ENCODE assay signal across 8 cellular contexts in genomic region chr5:141651728-141652105, GRCh38. TPM values are rescaled to one million over a fixed set of nuclear protein-coding genes. Genes with fewer than 3 reads are reported as not detected.
DNase-seq lines count a peak whose midpoint lies in the region; ATAC-seq and TF ChIP-seq lines count a peak whose summit lies in the region.

No MANE protein-coding gene starts in this region.

- H3K9me3 ChIP-seq in right lobe of liver (no peaks in the 10 kb centered on the region), tibial nerve (no peaks in the 10 kb centered on the region)

- CTCF ChIA-PET in MCF 10A (lab: Yijun Ruan, JAX), result interaction anchor here (1.0 to 2.1 kb wide), 6 partner anchors 13 to 309 kb away, joined by 3 to 14 read pairs (median 4); partner anchors contain the start of gene DIAPH1

- no peak for ATAC-seq in activated T-cell treated with anti-CD3 and anti-CD28 coated beads, Interleukin-2, amount 50 U/mL, for 4 hours
- ATAC-seq in right lobe of liver (no peak), HG02884 (IDR thresholded peaks at IDR 0.05; ENCODE audit: unreplicated experiment) (no peak), GM18502 (IDR thresholded peaks at IDR 0.05; ENCODE audit: poor library complexity, unreplicated experiment) (no peak)

- H3K27ac ChIP-seq in right lobe of liver (peak overlapping the region in 2 of 3 donors; percentile 10 to 43), tibial nerve (peak overlapping the region in 3 of 4 donors; percentile 52 to 84 (median 74))

- H3K4me3 Mint-ChIP-seq in activated T-cell treated with anti-CD3 and anti-CD28 coated beads, Interleukin-2, amount 50 U/mL, for 4 hours, result peak overlapping the region; percentile 93
- H3K4me3 Mint-ChIP-seq in MCF 10A (ENCODE audit: unreplicated experiment), result peak overlapping the region; percentile 95

- DNase-seq in activated T-cell treated with anti-CD3 and anti-CD28 coated beads, Interleukin-2, amount 50 U/mL, for 4 hours, result no peak
- DNase-seq in activated T-cell treated with anti-CD3 and anti-CD28 coated beads for 4 hours (no peak), MCF 10A (ENCODE audit: unreplicated experiment) (no peak), right lobe of liver (no peak), tibial nerve (ENCODE audit: low spot score in 2 of 2) (no peak), COLO668 (lab: John Stamatoyannopoulos, UW; ENCODE audit: unreplicated experiment) (no peak)

- H3K27ac Mint-ChIP-seq in MCF 10A (ENCODE audit: low read depth, unreplicated experiment), result no peak overlapping the region

- H3K36me3 ChIP-seq in right lobe of liver (no peaks in the 10 kb centered on the region), tibial nerve (peaks cover 0 to 37% (median 0%) of the 10 kb centered on the region in 3 donors)

- 64% methylated on average over 7 of the region's 9 CpGs for WGBS in right lobe of liver (ENCODE audit: insufficient coverage, low coverage, low lambda C conversion rate, missing lambda C conversion rate)
- 57 to 67% methylated on average over 9 of the region's 9 CpGs for WGBS in tibial nerve, 2 donors

- intact Hi-C loops in MCF 10A (cut with micrococcal nuclease) (no loop called here), right lobe of liver (cut with DNase I) (no loop called here)

- peaks cover 33% of the 10 kb centered on the region for H3K4me1 Mint-ChIP-seq in activated T-cell treated with anti-CD3 and anti-CD28 coated beads, Interleukin-2, amount 50 U/mL, for 4 hours (ENCODE audit: low read depth)
- H3K4me1 Mint-ChIP-seq in MCF 10A (ENCODE audit: insufficient read depth, unreplicated experiment), result peaks cover 28% of the 10 kb centered on the region

- H3K27me3 ChIP-seq in right lobe of liver (no peaks in the 10 kb centered on the region), tibial nerve (no peaks in the 10 kb centered on the region)

- TF ChIP-seq EP300 in tibial nerve (IDR thresholded peaks at IDR 0.05), result no peak

- peaks cover 2% of the 10 kb centered on the region for H3K36me3 Mint-ChIP-seq in activated T-cell treated with anti-CD3 and anti-CD28 coated beads, Interleukin-2, amount 50 U/mL, for 4 hours (ENCODE audit: insufficient read depth)
- H3K36me3 Mint-ChIP-seq in MCF 10A (ENCODE audit: insufficient read depth, unreplicated experiment), result peaks cover 24% of the 10 kb centered on the region

- TF ChIP-seq POLR2A in right lobe of liver (IDR thresholded peaks at IDR 0.05) (no peak), tibial nerve (IDR thresholded peaks at IDR 0.05) (no peak)

- no peaks in the 10 kb centered on the region for H3K27me3 Mint-ChIP-seq in activated T-cell treated with anti-CD3 and anti-CD28 coated beads, Interleukin-2, amount 50 U/mL, for 4 hours (ENCODE audit: low read depth)
- no peaks in the 10 kb centered on the region for H3K27me3 Mint-ChIP-seq in MCF 10A (ENCODE audit: insufficient read depth, unreplicated experiment)

- no TSS peak for BruUV-seq in MCF 10A (replicated peaks; lab: Mats Ljungman, UMichigan)

- H3K9me3 Mint-ChIP-seq in activated T-cell treated with anti-CD3 and anti-CD28 coated beads, Interleukin-2, amount 50 U/mL, for 4 hours, result no peaks in the 10 kb centered on the region
- no peaks in the 10 kb centered on the region for H3K9me3 Mint-ChIP-seq in MCF 10A (ENCODE audit: unreplicated experiment)

- no peak for TF ChIP-seq CTCF in MCF 10A (IDR thresholded peaks at IDR 0.05; ENCODE audit: unreplicated experiment)
- no peak for TF ChIP-seq CTCF in right lobe of liver (IDR thresholded peaks at IDR 0.05)
- TF ChIP-seq CTCF in tibial nerve (IDR thresholded peaks at IDR 0.05), result no peak

- H3K4me1 ChIP-seq in right lobe of liver, result no peaks in the 10 kb centered on the region
- peaks cover 0 to 21% (median 9%) of the 10 kb centered on the region in 4 donors for H3K4me1 ChIP-seq in tibial nerve

- H3K4me3 ChIP-seq in right lobe of liver, result peak overlapping the region; percentile 35 to 62 (median 54)
- peak overlapping the region; percentile 42 to 72 (median 56) for H3K4me3 ChIP-seq in tibial nerve

- POLR2A ChIA-PET in MCF 10A (lab: Yijun Ruan, JAX), result interaction anchor here (1.0 to 4.6 kb wide), 8 partner anchors 9 to 317 kb away, joined by 3 to 71 read pairs (median 4); partner anchors contain the start of genes DIAPH1, HDAC3, RELL2 and RNF14

RNA-seq across cellular contexts. Expression of gene FCHSD1, which starts 0.5 kb away (rescaled TPM):
- 10 to 100 TPM; 20.5 to 29.7 (median 22.1) TPM for total RNA-seq in activated T-cell treated with anti-CD3 and anti-CD28 coated beads, Interleukin-2, amount 50 U/mL, for 4 hours
- total RNA-seq in MCF 10A (2022) (21.2 and 22.1 TPM in 2 replicates), right lobe of liver (1 to 10 TPM in 5 of 6 experiments, under 1 TPM in 1; 0.77 to 6.4 (median 3.3) TPM), tibial nerve (10 to 100 TPM; 10.7 to 53.4 (median 34.5) TPM)

RNA-seq across cellular contexts. Expression of gene RELL2, which starts 14.9 kb away (rescaled TPM):
- total RNA-seq in activated T-cell treated with anti-CD3 and anti-CD28 coated beads, Interleukin-2, amount 50 U/mL, for 4 hours, result 10 to 100 TPM; 25.8 to 30.4 (median 29.5) TPM
- total RNA-seq in MCF 10A (2022), result 12.5 and 13.3 TPM in 2 replicates
- 1 to 10 TPM in 4 of 6 experiments, under 1 TPM in 2; 0.53 to 2.6 (median 1.2) TPM for total RNA-seq in right lobe of liver
- total RNA-seq in tibial nerve, result 1 to 10 TPM; 2.0 to 8.7 (median 4.1) TPM

RNA-seq across cellular contexts. Expression of gene HDAC3, which starts 15.1 kb away (rescaled TPM):
- 10 to 100 TPM; 66.1 to 73.8 (median 71.7) TPM for total RNA-seq in activated T-cell treated with anti-CD3 and anti-CD28 coated beads, Interleukin-2, amount 50 U/mL, for 4 hours
- total RNA-seq in MCF 10A (2022) (83.5 and 85.6 TPM in 2 replicates), right lobe of liver (10 to 100 TPM; 18.2 to 26.5 (median 23.3) TPM), tibial nerve (10 to 100 TPM; 33.0 to 38.3 (median 36.5) TPM)

RNA-seq across cellular contexts. Expression of gene ARAP3, which starts 30.3 kb away (rescaled TPM):
- total RNA-seq in activated T-cell treated with anti-CD3 and anti-CD28 coated beads, Interleukin-2, amount 50 U/mL, for 4 hours, result 1 to 10 TPM in 2 of 3 donors, under 1 TPM in 1; 0.56 to 2.0 (median 1.1) TPM
- total RNA-seq in MCF 10A (2022), result 19.8 and 22.8 TPM in 2 replicates
- 1 to 10 TPM; 1.4 to 6.0 (median 3.7) TPM for total RNA-seq in right lobe of liver
- total RNA-seq in tibial nerve, result 10 to 100 TPM in 2 of 4 donors, 1 to 10 TPM in 2; 4.4 to 11.8 (median 9.4) TPM

RNA-seq across cellular contexts. Expression of gene DIAPH1, which starts 32.9 kb away (rescaled TPM):
- total RNA-seq in activated T-cell treated with anti-CD3 and anti-CD28 coated beads, Interleukin-2, amount 50 U/mL, for 4 hours, result 100 to 1,000 TPM; 243 to 289 (median 269) TPM
- total RNA-seq in MCF 10A (2022) (203 and 228 TPM in 2 replicates), right lobe of liver (100 to 1,000 TPM in 4 of 6 experiments, 10 to 100 TPM in 2; 93.7 to 114 (median 107) TPM), tibial nerve (100 to 1,000 TPM in 1 of 4 donors, 10 to 100 TPM in 3; 59.4 to 102 (median 64.0) TPM)
